Comparison of ENCODE assay signal across 8 cellular contexts in genomic region chr3:67947808-67948508, GRCh38.
DNase-seq lines count a peak whose midpoint lies in the region; ATAC-seq and TF ChIP-seq lines count a peak whose summit lies in the region.

No MANE protein-coding gene starts in this region.

- TF ChIP-seq CTCF in GM20000 (IDR thresholded peaks at IDR 0.05; ENCODE audit: extremely low read depth, missing control alignments) (no peak), GM10266 (IDR thresholded peaks at IDR 0.05; ENCODE audit: control insufficient read depth, insufficient read depth, low read depth, missing control alignments) (no peak)

- H3K4me1 Mint-ChIP-seq in activated naive CD8-positive, alpha-beta T cell treated with anti-CD3 and anti-CD28 coated beads for 36 hours, result peaks cover 14% of the 10 kb centered on the region

- peak; percentile 90 for DNase-seq in ELF-1 (ENCODE audit: low read depth, low spot score)
- DNase-seq in T-helper 2 cell, result peak in 4 of 5 experiments; percentile 14 to 83 (median 57)
- peak; percentile 40 for DNase-seq in activated naive CD8-positive, alpha-beta T cell treated with anti-CD3 and anti-CD28 coated beads for 36 hours
- peak; percentile 11 to 38 for DNase-seq in stimulated activated CD4-positive, alpha-beta T cell treated with anti-CD3 and anti-CD28 coated beads, Interleukin-15, amount 100 ng/mL, for 1 hour (ENCODE audit: low read depth in 1 of 2, low spot score in 1 of 2)
- DNase-seq in GM20000 (ENCODE audit: low spot score), result no peak
- DNase-seq in GM10266 (ENCODE audit: extremely low spot score), result no peak
- DNase-seq in NCI-H2227 (lab: John Stamatoyannopoulos, UW; ENCODE audit: unreplicated experiment), result no peak

- H3K4me3 Mint-ChIP-seq in activated naive CD8-positive, alpha-beta T cell treated with anti-CD3 and anti-CD28 coated beads for 36 hours, result peak overlapping the region; percentile 70

- H3K9me3 Mint-ChIP-seq in activated naive CD8-positive, alpha-beta T cell treated with anti-CD3 and anti-CD28 coated beads for 36 hours, result peaks cover 34% of the 10 kb centered on the region

- peak overlapping the region; percentile 11 for H3K27ac Mint-ChIP-seq in activated naive CD8-positive, alpha-beta T cell treated with anti-CD3 and anti-CD28 coated beads for 36 hours

- H3K27me3 Mint-ChIP-seq in activated naive CD8-positive, alpha-beta T cell treated with anti-CD3 and anti-CD28 coated beads for 36 hours, result no peaks in the 10 kb centered on the region

- H3K36me3 Mint-ChIP-seq in activated naive CD8-positive, alpha-beta T cell treated with anti-CD3 and anti-CD28 coated beads for 36 hours, result peaks cover 12% of the 10 kb centered on the region

- no peak for ATAC-seq in HG02970 (IDR thresholded peaks at IDR 0.05; ENCODE audit: low FRiP score, unreplicated experiment)

Comparison
In these comparisons a context has a peak if more than half of its experiments do, and no peak if none do; other contexts are left out.
1. DNase-seq: peak in ELF-1 (single experiment), T-helper 2 cell (4 of 5), activated naive CD8-positive, alpha-beta T cell treated with anti-CD3 and anti-CD28 coated beads for 36 hours (single experiment) and stimulated activated CD4-positive, alpha-beta T cell treated with anti-CD3 and anti-CD28 coated beads, Interleukin-15, amount 100 ng/mL, for 1 hour (2 of 2); none in GM20000 (single experiment), GM10266 (single experiment) and NCI-H2227 (single experiment).